In genomic region chr9:94554078-94554438, GRCh38 we compare ENCODE assay signal across 14 cellular contexts. TPM values are rescaled to one million over a fixed set of nuclear protein-coding genes. Genes with fewer than 3 reads are reported as not detected.
DNase-seq lines count a peak whose midpoint lies in the region; ATAC-seq, FAIRE-seq and TF ChIP-seq lines count a peak whose summit lies in the region.
"Had no signal": no experiment of that assay in that cellular context is flagged by ENCODE, and none has a peak within 500 bp of the region (broad histone marks: within the 10 kb centered on the region; RNA-seq: fewer than 3 reads in every experiment).

No MANE protein-coding gene starts in this region.

- no peak overlapping the region for H2BK12ac ChIP-seq in mesenchymal stem cell (ENCODE audit: low read length in 2 of 2)

- H3K23ac ChIP-seq in mesenchymal stem cell (ENCODE audit: low read length in 2 of 2): no peak overlapping the region

- peak overlapping the region; percentile 62 for H2AFZ ChIP-seq in mesenchymal stem cell (ENCODE audit: low read depth, low read length)

- H3K4me2 ChIP-seq in mesenchymal stem cell (ENCODE audit: low read length, poor library complexity, severe bottlenecking): peak overlapping the region; percentile 60

- H3K27me3 ChIP-seq in body of pancreas (no peaks in the 10 kb centered on the region), mesenchymal stem cell (ENCODE audit: control insufficient read depth in 1 of 2, insufficient read depth in 1 of 2, low read length in 2 of 2) (no peaks in the 10 kb centered on the region)
- H3K27me3 ChIP-seq: upper lobe of right lung had no signal

- H2BK120ac ChIP-seq in mesenchymal stem cell (ENCODE audit: low read depth, low read length): no peak overlapping the region

- no peak for TF ChIP-seq POLR2A in body of pancreas (IDR thresholded peaks at IDR 0.05)

- FAIRE-seq in urothelium cell line (lab: Jason Lieb, UNC): peak; percentile 95
- FAIRE-seq: colon had no signal

- no peak overlapping the region for H2AK5ac ChIP-seq in mesenchymal stem cell (ENCODE audit: low read length, severe bottlenecking)

- ATAC-seq in Right ventricle myocardium superior (ENCODE audit: poor library complexity): peak; percentile 22
- peak; percentile 12 for ATAC-seq in body of pancreas
- no peak for ATAC-seq in naive thymus-derived CD8-positive, alpha-beta T cell
- no peak for ATAC-seq in GM19395 (IDR thresholded peaks at IDR 0.05; ENCODE audit: unreplicated experiment)

- intact Hi-C loops in Right ventricle myocardium superior (cut with DNase I): no loop called here
- intact Hi-C loops in cardiac septum (cut with DNase I): no loop called here
- intact Hi-C loops in body of pancreas (cut with DNase I): loop anchor here (10.0 kb wide), 1 partner anchor 51 kb away; no protein-coding TSS in a partner anchor

- peaks cover 9 to 23% (median 16%) of the 10 kb centered on the region in 5 donors for H3K27me3 Mint-ChIP-seq in naive thymus-derived CD8-positive, alpha-beta T cell

- H3K14ac ChIP-seq in mesenchymal stem cell (ENCODE audit: low read length in 2 of 2): peak overlapping the region in 1 of 2 experiments; percentile 78

- POLR2A ChIA-PET in naive thymus-derived CD8-positive, alpha-beta T cell (lab: Charles Lee): no interaction called here

- H3K4me1 ChIP-seq in body of pancreas (peaks cover 12% of the 10 kb centered on the region), mesenchymal stem cell (ENCODE audit: control insufficient read depth, insufficient read depth, low read depth, low read length) (peaks cover 14% of the 10 kb centered on the region)
- H3K4me1 ChIP-seq: upper lobe of right lung had no signal

- no peaks in the 10 kb centered on the region for H3K9me3 Mint-ChIP-seq in naive thymus-derived CD8-positive, alpha-beta T cell
- H3K9me3 Mint-ChIP-seq: activated naive CD4-positive, alpha-beta T cell treated with anti-CD3 and anti-CD28 coated beads, Interleukin-2, amount 50 U/mL, for 72 hours; nephron had no signal

- H3K4me3 ChIP-seq in body of pancreas (peak overlapping the region in 1 of 2 donors; percentile 25), mesenchymal stem cell (ENCODE audit: insufficient read depth in 1 of 2, low read depth in 1 of 2, low read length in 2 of 2) (no peak overlapping the region)

- H3K27ac ChIP-seq in body of pancreas (peak overlapping the region; percentile 52 to 86 (median 82)), mesenchymal stem cell (ENCODE audit: low read length, poor library complexity, severe bottlenecking) (no peak overlapping the region)
- H3K27ac ChIP-seq: upper lobe of right lung had no signal

- H3K36me3 ChIP-seq in body of pancreas (replicated peaks in 1 of 2; ENCODE audit: insufficient read depth in 1 of 2, low read depth in 2 of 2) (no peaks in the 10 kb centered on the region), mesenchymal stem cell (ENCODE audit: control insufficient read depth in 1 of 2, insufficient read depth in 2 of 2, low read depth in 1 of 2, low read length in 2 of 2) (peaks cover 0 to 3% of the 10 kb centered on the region in 2 experiments)
- H3K36me3 ChIP-seq: upper lobe of right lung had no signal

- no peaks in the 10 kb centered on the region for H3K4me1 Mint-ChIP-seq in naive thymus-derived CD8-positive, alpha-beta T cell

- no peak for TF ChIP-seq CTCF in body of pancreas (IDR thresholded peaks at IDR 0.05)

- no peak overlapping the region for H3K4ac ChIP-seq in mesenchymal stem cell (ENCODE audit: low read depth in 1 of 2, low read length in 2 of 2)

- H4K8ac ChIP-seq in mesenchymal stem cell (ENCODE audit: low read length): no peak overlapping the region

- H4K91ac ChIP-seq in mesenchymal stem cell (ENCODE audit: low read length): no peak overlapping the region

- H2BK5ac ChIP-seq in mesenchymal stem cell (ENCODE audit: low read depth, low read length, poor library complexity, severe bottlenecking): no peak overlapping the region

- H3K27ac Mint-ChIP-seq in naive thymus-derived CD8-positive, alpha-beta T cell: no peak overlapping the region
- H3K27ac Mint-ChIP-seq: activated naive CD4-positive, alpha-beta T cell treated with anti-CD3 and anti-CD28 coated beads, Interleukin-2, amount 50 U/mL, for 72 hours; nephron had no signal

- H3K9ac ChIP-seq in mesenchymal stem cell (ENCODE audit: low read length): no peak overlapping the region

- H2BK15ac ChIP-seq in mesenchymal stem cell (ENCODE audit: low read depth, poor library complexity, severe bottlenecking): peak overlapping the region; percentile 12

- no peaks in the 10 kb centered on the region for H3K9me3 ChIP-seq in body of pancreas
- H3K9me3 ChIP-seq in mesenchymal stem cell (ENCODE audit: control insufficient read depth, low read length): no peaks in the 10 kb centered on the region
- H3K9me3 ChIP-seq: upper lobe of right lung had no signal

- no peak for DNase-seq in Right ventricle myocardium superior
- no peak for DNase-seq in cardiac septum (ENCODE audit: low spot score)
- DNase-seq in body of pancreas: no peak
- no peak for DNase-seq in mesenchymal stem cell
- DNase-seq in urothelium cell line (ENCODE audit: low spot score): no peak
- DNase-seq in hippocampal formation (lab: John Stamatoyannopoulos, UW): no peak
- DNase-seq in naive thymus-derived CD8-positive, alpha-beta T cell: no peak
- DNase-seq: activated CD8-positive, alpha-beta memory T cell treated with anti-CD3 and anti-CD28 coated beads, Interleukin-2, amount 50 U/mL, for 4 hours; SIG-M5 had no signal

- H3K18ac ChIP-seq in mesenchymal stem cell (ENCODE audit: low read depth in 1 of 2, low read length in 2 of 2): peak overlapping the region; percentile 43 to 56

- H3K79me1 ChIP-seq in mesenchymal stem cell (replicated peaks; ENCODE audit: low read length, poor library complexity, severe bottlenecking): peaks cover 2% of the 10 kb centered on the region

- H3K4me3 Mint-ChIP-seq in naive thymus-derived CD8-positive, alpha-beta T cell: no peak overlapping the region
- H3K4me3 Mint-ChIP-seq: nephron had no signal

- no peaks in the 10 kb centered on the region for H3K36me3 Mint-ChIP-seq in naive thymus-derived CD8-positive, alpha-beta T cell
- H3K36me3 Mint-ChIP-seq: activated naive CD4-positive, alpha-beta T cell treated with anti-CD3 and anti-CD28 coated beads, Interleukin-2, amount 50 U/mL, for 72 hours had no signal

- WGBS in body of pancreas, 2 donors: 47 to 80% methylated on average over 2 to 16 of the region's 16 CpGs
- WGBS in mesenchymal stem cell: 31% methylated on average over 16 of the region's 16 CpGs

RNA-seq across cellular contexts. Expression of gene PCAT7, which starts 0.8 kb away (rescaled TPM):
- total RNA-seq in Right ventricle myocardium superior: 0.08 TPM
- total RNA-seq in cardiac septum: 0.08 TPM
- under 1 TPM in 1 of 2 donors, not detected in 1; 0.78 TPM for total RNA-seq in body of pancreas
- polyA plus RNA-seq in mesenchymal stem cell (2013, experiment 1 of 2): 4.7 TPM
- polyA plus RNA-seq in mesenchymal stem cell (2013, experiment 2 of 2): 4.5 TPM
- total RNA-seq in naive thymus-derived CD8-positive, alpha-beta T cell: not detected
- polyA plus RNA-seq in naive thymus-derived CD8-positive, alpha-beta T cell: not detected
- total RNA-seq: activated naive CD4-positive, alpha-beta T cell treated with anti-CD3 and anti-CD28 coated beads, Interleukin-2, amount 50 U/mL, for 72 hours had no signal

RNA-seq across cellular contexts. Expression of gene FBP2, which starts 39.6 kb away (rescaled TPM):
- total RNA-seq in Right ventricle myocardium superior (0.27 TPM), cardiac septum (not detected), body of pancreas (1 to 10 TPM in 1 of 2 donors, under 1 TPM in 1; 0.66 to 3.1 TPM)
- not detected for polyA plus RNA-seq in mesenchymal stem cell (2013, experiment 1 of 2)
- not detected for polyA plus RNA-seq in mesenchymal stem cell (2013, experiment 2 of 2)
- not detected for total RNA-seq in naive thymus-derived CD8-positive, alpha-beta T cell
- polyA plus RNA-seq in naive thymus-derived CD8-positive, alpha-beta T cell: not detected
- total RNA-seq: activated naive CD4-positive, alpha-beta T cell treated with anti-CD3 and anti-CD28 coated beads, Interleukin-2, amount 50 U/mL, for 72 hours; upper lobe of right lung had no signal

Comparison
In these comparisons a context has a peak if more than half of its experiments do, and no peak if none do; other contexts are left out.
1. ATAC-seq: peak in Right ventricle myocardium superior (single experiment) and body of pancreas (single experiment); none in naive thymus-derived CD8-positive, alpha-beta T cell (0 of 2) and GM19395 (single experiment).